ENCODE assay signal across 20 cellular contexts in the genomic region with DNA sequence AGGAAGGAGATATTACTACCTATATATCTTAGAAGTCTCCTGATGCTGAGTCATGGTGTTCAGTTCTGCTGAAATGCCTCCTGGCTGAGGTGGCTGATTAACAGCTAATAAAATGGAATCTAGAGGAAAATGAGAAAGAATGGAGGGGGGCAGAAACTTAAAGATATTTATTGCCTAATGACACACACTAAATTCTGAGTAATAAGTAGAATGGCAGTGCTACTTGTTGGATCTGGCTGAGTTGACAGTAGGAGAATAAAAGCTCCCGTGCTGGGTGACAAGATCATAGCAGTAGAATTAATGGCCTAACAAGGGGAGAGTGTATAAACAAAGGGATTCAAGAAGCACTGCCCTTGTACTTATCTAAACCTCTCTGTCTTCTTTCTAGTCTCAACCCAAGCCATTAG.
DNase-seq lines count a peak whose midpoint lies in the region; ATAC-seq and TF ChIP-seq lines count a peak whose summit lies in the region.
"Had no signal": no experiment of that assay in that cellular context is flagged by ENCODE, and none has a peak within 500 bp of the region (broad histone marks: within the 10 kb centered on the region; RNA-seq: fewer than 3 reads in every experiment).

No MANE protein-coding gene starts in this region.

- H3K27ac ChIP-seq in GM23248 (no peak overlapping the region), dorsolateral prefrontal cortex (peak overlapping the region in 20 of 59 donors; percentile 3 to 75 (median 20))
- H3K27ac ChIP-seq: adrenal gland, gastroesophageal sphincter, lower lobe of right lung, parathyroid adenoma, tibial artery had no signal

- no peak overlapping the region for H2AFZ ChIP-seq in GM23248
- H2AFZ ChIP-seq: parathyroid adenoma had no signal

- H3K9me2 ChIP-seq in GM23248 (ENCODE audit: insufficient read depth), result no peaks in the 10 kb centered on the region

- H3K36me3 Mint-ChIP-seq in mesothelial cell of epicardium, result no peaks in the 10 kb centered on the region
- H3K36me3 Mint-ChIP-seq: activated CD8-positive, alpha-beta memory T cell treated with anti-CD3 and anti-CD28 coated beads, Interleukin-2, amount 10 ng/mL, durations not matched to agents 7 days and 5 days; naive thymus-derived CD8-positive, alpha-beta T cell had no signal

- no peak for TF ChIP-seq CTCF in dorsolateral prefrontal cortex (IDR thresholded peaks at IDR 0.05 in 54 of 56, conservative IDR thresholded peaks at IDR 0.05 in 2 of 56; ENCODE audit: low read depth in 1 of 56, partially characterized antibody in 56 of 56)
- no peak for TF ChIP-seq CTCF in mesothelial cell of epicardium (IDR thresholded peaks at IDR 0.05; ENCODE audit: unreplicated experiment)

- intact Hi-C loops in dorsolateral prefrontal cortex (cut with DNase I), result no loop called here

- H3F3A ChIP-seq in GM23248 (ENCODE audit: insufficient read depth), result no peaks in the 10 kb centered on the region

- H3K27me3 ChIP-seq in GM23248 (replicated peaks; ENCODE audit: insufficient read depth) (no peaks in the 10 kb centered on the region), dorsolateral prefrontal cortex (peaks cover 0 to 12% (median 0%) of the 10 kb centered on the region in 45 donors)
- H3K27me3 ChIP-seq: adrenal gland, gastroesophageal sphincter, tibial artery had no signal

- no peak overlapping the region for H3K9ac ChIP-seq in GM23248
- H3K9ac ChIP-seq: parathyroid adenoma had no signal

- no peak overlapping the region for H3K4me3 Mint-ChIP-seq in mesothelial cell of epicardium
- H3K4me3 Mint-ChIP-seq: activated CD8-positive, alpha-beta memory T cell treated with anti-CD3 and anti-CD28 coated beads, Interleukin-2, amount 10 ng/mL, durations not matched to agents 7 days and 5 days; naive thymus-derived CD8-positive, alpha-beta T cell had no signal

- H3K9me3 ChIP-seq in GM23248 (ENCODE audit: low read depth), result no peaks in the 10 kb centered on the region
- H3K9me3 ChIP-seq: adrenal gland, gastroesophageal sphincter, HAP-1, lower lobe of right lung, tibial artery had no signal

- no peak overlapping the region for H3K4me2 ChIP-seq in GM23248 (ENCODE audit: unreplicated experiment)

- H3K36me3 ChIP-seq in GM23248 (ENCODE audit: low read depth), result no peaks in the 10 kb centered on the region
- H3K36me3 ChIP-seq: adrenal gland, HAP-1, lower lobe of right lung, tibial artery had no signal

- no peaks in the 10 kb centered on the region for H3K4me1 ChIP-seq in GM23248 (ENCODE audit: insufficient read depth)
- H3K4me1 ChIP-seq: adrenal gland, HAP-1, lower lobe of right lung, parathyroid adenoma, tibial artery had no signal

- no peaks in the 10 kb centered on the region for H4K20me1 ChIP-seq in GM23248 (ENCODE audit: insufficient read depth)

- ATAC-seq in HG02798 (IDR thresholded peaks at IDR 0.05; ENCODE audit: poor library complexity, unreplicated experiment), result no peak
- ATAC-seq: activated CD4-positive, CD25-positive, alpha-beta regulatory T cell treated with anti-CD3 and anti-CD28 coated beads, Interleukin-2, amount 50 U/mL, for 24 hours; activated CD8-positive, alpha-beta memory T cell treated with anti-CD3 and anti-CD28 coated beads, Interleukin-2, amount 10 ng/mL, durations not matched to agents 7 days and 5 days; gastroesophageal sphincter; lower lobe of right lung; naive thymus-derived CD8-positive, alpha-beta T cell had no signal

- in situ Hi-C loops in GM23248 (cut with MboI), result no loop called here

- peak overlapping the region; percentile 65 for H3K27ac Mint-ChIP-seq in mesothelial cell of epicardium
- H3K27ac Mint-ChIP-seq: activated CD8-positive, alpha-beta memory T cell treated with anti-CD3 and anti-CD28 coated beads, Interleukin-2, amount 10 ng/mL, durations not matched to agents 7 days and 5 days; naive thymus-derived CD8-positive, alpha-beta T cell had no signal

- peaks cover 21% of the 10 kb centered on the region for H3K4me1 Mint-ChIP-seq in mesothelial cell of epicardium
- H3K4me1 Mint-ChIP-seq: activated CD8-positive, alpha-beta memory T cell treated with anti-CD3 and anti-CD28 coated beads, Interleukin-2, amount 10 ng/mL, durations not matched to agents 7 days and 5 days; naive thymus-derived CD8-positive, alpha-beta T cell had no signal

- H3K4me3 ChIP-seq in GM23248 (no peak overlapping the region), dorsolateral prefrontal cortex (peak overlapping the region in 44 of 59 donors; percentile 0 to 63 (median 50))
- H3K4me3 ChIP-seq: adrenal gland, gastroesophageal sphincter, HAP-1, lower lobe of right lung, tibial artery had no signal

- peaks cover 11% of the 10 kb centered on the region for H3K27me3 Mint-ChIP-seq in mesothelial cell of epicardium (ENCODE audit: low read depth)
- H3K27me3 Mint-ChIP-seq: activated CD8-positive, alpha-beta memory T cell treated with anti-CD3 and anti-CD28 coated beads, Interleukin-2, amount 10 ng/mL, durations not matched to agents 7 days and 5 days; naive thymus-derived CD8-positive, alpha-beta T cell had no signal

- DNase-seq in GM23248 (peak; percentile 5), NCI-H69 (lab: John Stamatoyannopoulos, UW) (peak; percentile 74), dorsolateral prefrontal cortex (no peak), mesothelial cell of epicardium (ENCODE audit: low spot score in 2 of 2, unreplicated experiment in 2 of 2) (no peak), NCI-H2081 treated with DMSO at 0.1 percent for 48 hours (lab: John Stamatoyannopoulos, UW) (no peak)
- no peak for DNase-seq in stimulated activated CD4-positive, alpha-beta T cell treated with anti-CD3 and anti-CD28 coated beads, Interleukin-2, amount 100 ng/mL, for 48 hours
- DNase-seq: activated CD8-positive, alpha-beta memory T cell treated with anti-CD3 and anti-CD28 coated beads, Interleukin-2, amount 10 ng/mL, durations not matched to agents 7 days and 5 days; adrenal gland; lower lobe of right lung; naive thymus-derived CD8-positive, alpha-beta T cell; NCI-H1436 treated with DMSO at 0.1 percent for 48 hours; NCI-H446 treated with DMSO at 0.1 percent for 48 hours; SIG-M5; small intestine; tibial artery had no signal

- no peaks in the 10 kb centered on the region for H3K79me2 ChIP-seq in GM23248 (ENCODE audit: insufficient read depth)
- H3K79me2 ChIP-seq: parathyroid adenoma had no signal

- WGBS in GM23248 (ENCODE audit: low coverage in 1 of 2, low lambda C conversion rate in 2 of 2, missing lambda C conversion rate in 2 of 2), 2 experiments, result 40 to 50% methylated on average over 1 of the region's 1 CpG

- H3K9me3 Mint-ChIP-seq in mesothelial cell of epicardium, result no peaks in the 10 kb centered on the region

Comparison
In these comparisons a context has a peak if more than half of its experiments do, and no peak if none do; other contexts are left out.
1. DNase-seq: peak in GM23248 (single experiment) and NCI-H69 (single experiment); none in dorsolateral prefrontal cortex (0 of 10), mesothelial cell of epicardium (0 of 2), stimulated activated CD4-positive, alpha-beta T cell treated with anti-CD3 and anti-CD28 coated beads, Interleukin-2, amount 100 ng/mL, for 48 hours (0 of 2) and NCI-H2081 treated with DMSO at 0.1 percent for 48 hours (single experiment).